In the genomic region with DNA sequence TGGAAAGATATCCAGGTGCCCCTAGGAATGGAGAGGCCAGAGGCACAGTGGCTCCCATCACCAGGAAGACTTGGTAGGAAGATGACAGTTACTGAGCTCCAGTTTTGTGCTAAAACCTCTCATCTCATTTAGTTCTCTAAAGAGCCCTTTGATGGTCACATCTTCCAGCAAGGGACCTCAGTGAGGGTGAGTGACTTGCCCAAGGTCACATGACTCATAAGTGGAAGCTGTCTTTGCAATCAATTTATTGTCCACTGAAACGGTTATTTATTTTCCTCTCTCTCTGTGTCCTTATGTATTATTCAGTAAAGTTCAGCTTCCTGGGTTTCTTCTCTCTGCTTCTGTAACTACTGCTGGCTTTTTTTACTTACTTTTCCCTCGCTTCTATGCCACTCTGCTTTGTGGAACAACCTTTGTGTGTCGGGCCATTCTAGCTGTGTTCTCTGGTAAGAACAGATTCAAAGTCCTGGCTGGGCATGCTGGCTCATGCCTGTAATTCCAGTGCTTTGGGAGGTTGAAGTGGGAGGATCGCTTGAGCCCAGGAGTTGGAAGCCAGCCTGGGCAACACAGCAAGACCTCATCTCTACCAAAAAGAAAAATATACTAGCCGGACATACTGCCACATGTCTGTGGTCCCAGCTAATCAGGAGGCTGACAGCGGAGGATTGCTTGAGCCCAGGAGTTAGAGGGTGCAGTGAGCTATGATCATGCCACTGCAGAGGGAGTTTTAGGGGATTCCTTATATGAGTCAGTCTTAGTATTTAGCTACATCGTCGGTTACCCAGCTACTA, we compare ENCODE assay signal across 19 cellular contexts. TPM values are rescaled to one million over a fixed set of nuclear protein-coding genes. Genes with fewer than 3 reads are reported as not detected.
DNase-seq lines count a peak whose midpoint lies in the region; TF ChIP-seq lines count a peak whose summit lies in the region.
"Had no signal": no experiment of that assay in that cellular context is flagged by ENCODE, and none has a peak within 500 bp of the region (broad histone marks: within the 10 kb centered on the region; RNA-seq: fewer than 3 reads in every experiment).

No MANE protein-coding gene starts in this region.

- no peak overlapping the region for H3K4me2 ChIP-seq in smooth muscle cell

- H3K79me2 ChIP-seq in smooth muscle cell (ENCODE audit: low read depth), result no peaks in the 10 kb centered on the region

- no peaks in the 10 kb centered on the region for H3K9me3 Mint-ChIP-seq in activated T-cell treated with anti-CD3 and anti-CD28 coated beads, Interleukin-2, amount 50 U/mL, for 24 hours
- no peaks in the 10 kb centered on the region for H3K9me3 Mint-ChIP-seq in activated T-helper 1 cell treated with anti-CD3 and anti-CD28 coated beads, Interleukin-12 subunit alpha, Interleukin-12 subunit beta, Interleukin-2, Interleukin-4 antibody, amounts not matched to agents 30 ng/mL and 10 ng/mL and 1 ng/mL, durations not matched to agents 14 hours and 24 hours and 36 hours
- H3K9me3 Mint-ChIP-seq: natural killer cell treated with Interleukin-12 subunit alpha and Interleukin-12 subunit beta and Interleukin-15 and Interleukin-18, amount 100 ng/mL, for 72 hours; stimulated activated naive B cell treated with anti-CD40 and anti-IgM and Interleukin-4, amounts not matched to agents 10 μg/mL and 1 μg/mL and 100 μg/mL, for 72 hours; T-helper 1 cell treated with Interleukin-12 subunit alpha and Interleukin-12 subunit beta and Interleukin-4 antibody, amounts not matched to agents 30 μg/mL and 1 μg/mL, for 36 hours had no signal

- 71% methylated on average over 8 of the region's 8 CpGs for WGBS in smooth muscle cell (ENCODE audit: low lambda C conversion rate)

- H3F3A ChIP-seq in smooth muscle cell (ENCODE audit: low read depth), result peaks cover 8% of the 10 kb centered on the region

- no peak overlapping the region for H3K4me3 ChIP-seq in smooth muscle cell
- H3K4me3 ChIP-seq: lower lobe of right lung, Peyer's patch, vagina had no signal

- H3K27me3 ChIP-seq in smooth muscle cell (ENCODE audit: low read depth), result no peaks in the 10 kb centered on the region
- H3K27me3 ChIP-seq: Peyer's patch, vagina had no signal

- no peak for TF ChIP-seq CTCF in smooth muscle cell (IDR thresholded peaks at IDR 0.05; ENCODE audit: borderline replicate concordance, insufficient read depth, poor library complexity, severe bottlenecking)

- intact Hi-C loops in activated T-helper 1 cell treated with anti-CD3 and anti-CD28 coated beads, Interleukin-12 subunit alpha, Interleukin-12 subunit beta, Interleukin-2, Interleukin-4 antibody, amounts not matched to agents 30 ng/mL and 10 ng/mL and 1 ng/mL, durations not matched to agents 14 hours and 24 hours and 36 hours (cut with micrococcal nuclease), result no loop called here

- no peaks in the 10 kb centered on the region for H3K27me3 Mint-ChIP-seq in activated T-cell treated with anti-CD3 and anti-CD28 coated beads, Interleukin-2, amount 50 U/mL, for 24 hours
- no peaks in the 10 kb centered on the region for H3K27me3 Mint-ChIP-seq in activated T-helper 1 cell treated with anti-CD3 and anti-CD28 coated beads, Interleukin-12 subunit alpha, Interleukin-12 subunit beta, Interleukin-2, Interleukin-4 antibody, amounts not matched to agents 30 ng/mL and 10 ng/mL and 1 ng/mL, durations not matched to agents 14 hours and 24 hours and 36 hours (ENCODE audit: insufficient read depth)
- H3K27me3 Mint-ChIP-seq: natural killer cell treated with Interleukin-12 subunit alpha and Interleukin-12 subunit beta and Interleukin-15 and Interleukin-18, amount 100 ng/mL, for 72 hours; stimulated activated naive B cell treated with anti-CD40 and anti-IgM and Interleukin-4, amounts not matched to agents 10 μg/mL and 1 μg/mL and 100 μg/mL, for 72 hours had no signal

- no peak for DNase-seq in activated T-cell treated with anti-CD3 and anti-CD28 coated beads, Interleukin-2, amount 50 U/mL, for 24 hours
- no peak for DNase-seq in activated T-cell treated with anti-CD3 and anti-CD28 coated beads, Interleukin-2, amount 50 U/mL, for 48 hours
- DNase-seq in activated T-helper 1 cell treated with anti-CD3 and anti-CD28 coated beads, Interleukin-12 subunit alpha, Interleukin-12 subunit beta, Interleukin-2, Interleukin-4 antibody, amounts not matched to agents 30 ng/mL and 10 ng/mL and 1 ng/mL, durations not matched to agents 14 hours and 24 hours and 36 hours (ENCODE audit: low spot score), result no peak
- DNase-seq in fibroblast of gingiva (ENCODE audit: low read depth) (peak; percentile 23), smooth muscle cell (lab: John Stamatoyannopoulos, UW; ENCODE audit: unreplicated experiment) (no peak), globus pallidus (ENCODE audit: low spot score) (no peak), RKO (ENCODE audit: low spot score) (no peak), middle frontal gyrus (ENCODE audit: extremely low spot score, low spot score) (no peak)
- DNase-seq: activated CD8-positive, alpha-beta memory T cell treated with anti-CD3 and anti-CD28 coated beads, Interleukin-2, amount 50 U/mL, for 4 hours; erythroblast; Karpas-422; lower lobe of right lung; NCI-H1436 treated with DMSO at 0.1 percent for 48 hours; NCI-H526 treated with DMSO at 0.1 percent for 48 hours; Peyer's patch; stimulated activated naive B cell treated with anti-CD40 and anti-IgM and Interleukin-4, amounts not matched to agents 10 μg/mL and 1 μg/mL and 100 μg/mL, for 72 hours had no signal

- no peaks in the 10 kb centered on the region for H3K4me1 Mint-ChIP-seq in activated T-cell treated with anti-CD3 and anti-CD28 coated beads, Interleukin-2, amount 50 U/mL, for 24 hours (ENCODE audit: low read depth)
- H3K4me1 Mint-ChIP-seq in activated T-helper 1 cell treated with anti-CD3 and anti-CD28 coated beads, Interleukin-12 subunit alpha, Interleukin-12 subunit beta, Interleukin-2, Interleukin-4 antibody, amounts not matched to agents 30 ng/mL and 10 ng/mL and 1 ng/mL, durations not matched to agents 14 hours and 24 hours and 36 hours (ENCODE audit: low read depth), result no peaks in the 10 kb centered on the region
- H3K4me1 Mint-ChIP-seq: stimulated activated naive B cell treated with anti-CD40 and anti-IgM and Interleukin-4, amounts not matched to agents 10 μg/mL and 1 μg/mL and 100 μg/mL, for 72 hours had no signal

- H3K27ac ChIP-seq in smooth muscle cell (ENCODE audit: low read depth), result peak overlapping the region; percentile 16
- H3K27ac ChIP-seq: lower lobe of right lung, Peyer's patch, vagina had no signal

- peaks cover 10% of the 10 kb centered on the region for H3K4me1 ChIP-seq in smooth muscle cell (ENCODE audit: low read depth)
- H3K4me1 ChIP-seq: lower lobe of right lung, Peyer's patch had no signal

- no peaks in the 10 kb centered on the region for H3K9me3 ChIP-seq in smooth muscle cell (replicated peaks; ENCODE audit: low read depth)
- H3K9me3 ChIP-seq: lower lobe of right lung, Peyer's patch, vagina had no signal

- no peak overlapping the region for H2AFZ ChIP-seq in smooth muscle cell (ENCODE audit: low read depth)

- H4K20me1 ChIP-seq in smooth muscle cell (ENCODE audit: low read depth), result peaks cover 78% of the 10 kb centered on the region

- no peak overlapping the region for H3K9ac ChIP-seq in smooth muscle cell (ENCODE audit: low read depth)

- peaks cover 11% of the 10 kb centered on the region for H3K36me3 ChIP-seq in smooth muscle cell (ENCODE audit: low read depth)

- H3K27ac Mint-ChIP-seq in activated T-cell treated with anti-CD3 and anti-CD28 coated beads, Interleukin-2, amount 50 U/mL, for 24 hours, result peak overlapping the region; percentile 53
- peak overlapping the region; percentile 54 for H3K27ac Mint-ChIP-seq in activated T-helper 1 cell treated with anti-CD3 and anti-CD28 coated beads, Interleukin-12 subunit alpha, Interleukin-12 subunit beta, Interleukin-2, Interleukin-4 antibody, amounts not matched to agents 30 ng/mL and 10 ng/mL and 1 ng/mL, durations not matched to agents 14 hours and 24 hours and 36 hours
- H3K27ac Mint-ChIP-seq: natural killer cell treated with Interleukin-12 subunit alpha and Interleukin-12 subunit beta and Interleukin-15 and Interleukin-18, amount 100 ng/mL, for 72 hours; stimulated activated naive B cell treated with anti-CD40 and anti-IgM and Interleukin-4, amounts not matched to agents 10 μg/mL and 1 μg/mL and 100 μg/mL, for 72 hours; T-helper 1 cell treated with Interleukin-12 subunit alpha and Interleukin-12 subunit beta and Interleukin-4 antibody, amounts not matched to agents 30 μg/mL and 1 μg/mL, for 36 hours had no signal

- peaks cover 98% of the 10 kb centered on the region for H3K36me3 Mint-ChIP-seq in activated T-cell treated with anti-CD3 and anti-CD28 coated beads, Interleukin-2, amount 50 U/mL, for 24 hours (ENCODE audit: low read depth)
- H3K36me3 Mint-ChIP-seq in activated T-helper 1 cell treated with anti-CD3 and anti-CD28 coated beads, Interleukin-12 subunit alpha, Interleukin-12 subunit beta, Interleukin-2, Interleukin-4 antibody, amounts not matched to agents 30 ng/mL and 10 ng/mL and 1 ng/mL, durations not matched to agents 14 hours and 24 hours and 36 hours (ENCODE audit: low read depth), result peaks cover 44% of the 10 kb centered on the region
- H3K36me3 Mint-ChIP-seq: natural killer cell treated with Interleukin-12 subunit alpha and Interleukin-12 subunit beta and Interleukin-15 and Interleukin-18, amount 100 ng/mL, for 72 hours had no signal

- no peak overlapping the region for H3K4me3 Mint-ChIP-seq in activated T-cell treated with anti-CD3 and anti-CD28 coated beads, Interleukin-2, amount 50 U/mL, for 24 hours
- H3K4me3 Mint-ChIP-seq in activated T-helper 1 cell treated with anti-CD3 and anti-CD28 coated beads, Interleukin-12 subunit alpha, Interleukin-12 subunit beta, Interleukin-2, Interleukin-4 antibody, amounts not matched to agents 30 ng/mL and 10 ng/mL and 1 ng/mL, durations not matched to agents 14 hours and 24 hours and 36 hours, result no peak overlapping the region
- H3K4me3 Mint-ChIP-seq: natural killer cell treated with Interleukin-12 subunit alpha and Interleukin-12 subunit beta and Interleukin-15 and Interleukin-18, amount 100 ng/mL, for 72 hours; stimulated activated naive B cell treated with anti-CD40 and anti-IgM and Interleukin-4, amounts not matched to agents 10 μg/mL and 1 μg/mL and 100 μg/mL, for 72 hours; T-helper 1 cell treated with Interleukin-12 subunit alpha and Interleukin-12 subunit beta and Interleukin-4 antibody, amounts not matched to agents 30 μg/mL and 1 μg/mL, for 36 hours had no signal

RNA-seq across cellular contexts. Expression of a gene that starts 55.9 kb away (rescaled TPM):
- total RNA-seq in activated T-helper 1 cell treated with anti-CD3 and anti-CD28 coated beads, Interleukin-12 subunit alpha, Interleukin-12 subunit beta, Interleukin-2, Interleukin-4 antibody, amounts not matched to agents 30 ng/mL and 10 ng/mL and 1 ng/mL, durations not matched to agents 14 hours and 24 hours and 36 hours, result 28.9 and 31.1 TPM in 2 replicates
- total RNA-seq in smooth muscle cell, result 65.4 and 85.7 TPM in 2 replicates
- 96.9 and 102 TPM in 2 replicates for polyA plus RNA-seq in smooth muscle cell
